ENCODE assay signal across 18 cellular contexts in the genomic region with DNA sequence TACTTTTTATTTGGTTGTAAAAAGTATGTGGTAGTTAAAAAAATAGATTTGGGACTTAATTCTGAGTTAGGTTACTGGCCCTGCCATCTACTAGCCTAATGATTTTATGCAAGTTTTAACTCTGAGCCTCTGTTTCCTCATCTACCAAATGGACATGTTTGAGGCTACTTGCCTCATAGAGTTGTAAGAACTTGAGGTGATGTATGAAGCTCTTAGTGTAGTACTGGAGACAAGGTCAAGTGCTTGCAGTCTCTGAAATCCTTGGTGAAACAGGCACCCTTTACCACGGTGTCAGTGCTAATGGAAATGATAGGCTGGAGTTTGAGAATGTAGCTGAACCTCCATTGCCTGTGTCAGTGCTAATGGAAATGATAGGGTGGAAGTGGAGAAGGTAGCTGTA. TPM values are rescaled to one million over a fixed set of nuclear protein-coding genes. Genes with fewer than 3 reads are reported as not detected.
DNase-seq lines count a peak whose midpoint lies in the region; ATAC-seq and TF ChIP-seq lines count a peak whose summit lies in the region.
"Had no signal": no experiment of that assay in that cellular context is flagged by ENCODE, and none has a peak within 500 bp of the region (broad histone marks: within the 10 kb centered on the region; RNA-seq: fewer than 3 reads in every experiment).

No MANE protein-coding gene starts in this region.

- peak overlapping the region; percentile 61 for H3K27ac Mint-ChIP-seq in activated CD8-positive, alpha-beta T cell treated with anti-CD3 and anti-CD28 coated beads for 36 hours
- H3K27ac Mint-ChIP-seq in activated CD8-positive, alpha-beta T cell treated with anti-CD3 and anti-CD28 coated beads, Interleukin-2, amount 10 ng/mL, durations not matched to agents 7 days and 5 days: no peak overlapping the region
- H3K27ac Mint-ChIP-seq: activated T-helper 2 cell treated with anti-CD3 and anti-CD28 coated beads, Interferon-gamma antibody, Interleukin-2, Interleukin-4, amounts not matched to agents 10 μg/mL and 5 μg/mL and 100 μg/mL, durations not matched to agents 14 hours and 24 hours and 36 hours had no signal

- peaks cover 22 to 44% of the 10 kb centered on the region in 2 donors for H3K4me1 ChIP-seq in left lung
- H3K4me1 ChIP-seq in thyroid gland: peaks cover 20 to 44% of the 10 kb centered on the region in 2 donors

- no peaks in the 10 kb centered on the region for H3K9me3 Mint-ChIP-seq in activated CD8-positive, alpha-beta T cell treated with anti-CD3 and anti-CD28 coated beads for 36 hours
- no peaks in the 10 kb centered on the region for H3K9me3 Mint-ChIP-seq in activated CD8-positive, alpha-beta T cell treated with anti-CD3 and anti-CD28 coated beads, Interleukin-2, amount 10 ng/mL, durations not matched to agents 7 days and 5 days (ENCODE audit: insufficient read depth)
- H3K9me3 Mint-ChIP-seq: activated T-helper 2 cell treated with anti-CD3 and anti-CD28 coated beads, Interferon-gamma antibody, Interleukin-2, Interleukin-4, amounts not matched to agents 10 μg/mL and 5 μg/mL and 100 μg/mL, durations not matched to agents 14 hours and 24 hours and 36 hours; CD4-positive, alpha-beta memory T cell; central memory CD8-positive, alpha-beta T cell had no signal

- no peak overlapping the region for H3K4me3 ChIP-seq in left lung
- H3K4me3 ChIP-seq in thyroid gland (replicated peaks in 1 of 3): no peak overlapping the region
- H3K4me3 ChIP-seq: tibial nerve had no signal

- no peaks in the 10 kb centered on the region for H3K9me3 ChIP-seq in KOPT-K1 (ENCODE audit: insufficient read depth, low read length, poor library complexity, severe bottlenecking)
- no peaks in the 10 kb centered on the region for H3K9me3 ChIP-seq in left lung
- no peaks in the 10 kb centered on the region for H3K9me3 ChIP-seq in thyroid gland
- H3K9me3 ChIP-seq: tibial nerve had no signal

- no peaks in the 10 kb centered on the region for H3K27me3 Mint-ChIP-seq in activated CD8-positive, alpha-beta T cell treated with anti-CD3 and anti-CD28 coated beads for 36 hours
- no peaks in the 10 kb centered on the region for H3K27me3 Mint-ChIP-seq in activated CD8-positive, alpha-beta T cell treated with anti-CD3 and anti-CD28 coated beads, Interleukin-2, amount 10 ng/mL, durations not matched to agents 7 days and 5 days (ENCODE audit: low read depth)
- H3K27me3 Mint-ChIP-seq: CD4-positive, alpha-beta memory T cell; central memory CD8-positive, alpha-beta T cell had no signal

- WGBS in thyroid gland, 2 donors: 64 to 65% methylated on average over 1 of the region's 1 CpG

- H3K27me3 ChIP-seq in left lung (no peaks in the 10 kb centered on the region), thyroid gland (no peaks in the 10 kb centered on the region)
- H3K27me3 ChIP-seq: tibial nerve had no signal

- peaks cover 30% of the 10 kb centered on the region for H3K4me1 Mint-ChIP-seq in activated CD8-positive, alpha-beta T cell treated with anti-CD3 and anti-CD28 coated beads for 36 hours (ENCODE audit: low read depth)
- peaks cover 19% of the 10 kb centered on the region for H3K4me1 Mint-ChIP-seq in activated CD8-positive, alpha-beta T cell treated with anti-CD3 and anti-CD28 coated beads, Interleukin-2, amount 10 ng/mL, durations not matched to agents 7 days and 5 days (ENCODE audit: low read depth)

- H3K4me3 Mint-ChIP-seq in activated CD8-positive, alpha-beta T cell treated with anti-CD3 and anti-CD28 coated beads for 36 hours: no peak overlapping the region
- H3K4me3 Mint-ChIP-seq in activated CD8-positive, alpha-beta T cell treated with anti-CD3 and anti-CD28 coated beads, Interleukin-2, amount 10 ng/mL, durations not matched to agents 7 days and 5 days: no peak overlapping the region
- H3K4me3 Mint-ChIP-seq: CD4-positive, alpha-beta memory T cell; central memory CD8-positive, alpha-beta T cell had no signal

- H3K36me3 Mint-ChIP-seq in activated CD8-positive, alpha-beta T cell treated with anti-CD3 and anti-CD28 coated beads for 36 hours (ENCODE audit: low read depth): peaks cover 3% of the 10 kb centered on the region
- H3K36me3 Mint-ChIP-seq in activated CD8-positive, alpha-beta T cell treated with anti-CD3 and anti-CD28 coated beads, Interleukin-2, amount 10 ng/mL, durations not matched to agents 7 days and 5 days (ENCODE audit: low read depth): peaks cover 9% of the 10 kb centered on the region

- TF ChIP-seq POLR2A in thyroid gland (IDR thresholded peaks at IDR 0.05): no peak

- ATAC-seq in activated CD8-positive, alpha-beta T cell treated with anti-CD3 and anti-CD28 coated beads for 36 hours: peak; percentile 20
- ATAC-seq in activated CD8-positive, alpha-beta T cell treated with anti-CD3 and anti-CD28 coated beads, Interleukin-2, amount 10 ng/mL, durations not matched to agents 7 days and 5 days: no peak
- peak; percentile 59 for ATAC-seq in left lung

- TF ChIP-seq CTCF in activated CD8-positive, alpha-beta T cell treated with anti-CD3 and anti-CD28 coated beads for 36 hours (IDR thresholded peaks at IDR 0.05): no peak
- no peak for TF ChIP-seq CTCF in left lung (IDR thresholded peaks at IDR 0.05)
- no peak for TF ChIP-seq CTCF in thyroid gland (IDR thresholded peaks at IDR 0.05)
- TF ChIP-seq CTCF in GM13976 (IDR thresholded peaks at IDR 0.05; ENCODE audit: borderline replicate concordance, control extremely low read depth, extremely low read depth, insufficient read depth, missing control alignments): no peak

- H3K27ac ChIP-seq in KOPT-K1 (ENCODE audit: low read depth, low read length, poor library complexity, severe bottlenecking): peak overlapping the region; percentile 33
- peak overlapping the region; percentile 42 to 79 for H3K27ac ChIP-seq in left lung
- peak overlapping the region; percentile 71 to 92 (median 76) for H3K27ac ChIP-seq in thyroid gland
- H3K27ac ChIP-seq: WERI-Rb-1 had no signal

- H3K36me3 ChIP-seq in KOPT-K1 (ENCODE audit: insufficient read depth, low read length) (no peaks in the 10 kb centered on the region), left lung (peaks cover 0 to 4% of the 10 kb centered on the region in 2 donors), thyroid gland (no peaks in the 10 kb centered on the region)
- H3K36me3 ChIP-seq: tibial nerve had no signal

- in situ Hi-C loops in GM13976 (cut with MboI; ENCODE audit: low sequenced_read_pairs, unreplicated experiment): no loop called here
- in situ Hi-C loops in KBM-7 (cut with MboI; ENCODE audit: low pct_unique_long_range_greater_than_20kb, low sequenced_read_pairs): no loop called here

- CTCF ChIA-PET in activated CD8-positive, alpha-beta T cell treated with anti-CD3 and anti-CD28 coated beads for 36 hours (lab: Charles Lee): interaction anchor here (0.9 to 5.7 kb wide), 5 partner anchors 11 to 39 kb away, joined by 3 to 31 read pairs (median 4); no protein-coding TSS in a partner anchor
- CTCF ChIA-PET in activated CD8-positive, alpha-beta T cell treated with anti-CD3 and anti-CD28 coated beads, Interleukin-2, amount 10 ng/mL, durations not matched to agents 7 days and 5 days (lab: Charles Lee): interaction anchor here (1.0 to 3.3 kb wide), 2 partner anchors 10 to 184 kb away, joined by 4 to 10 read pairs; no protein-coding TSS in a partner anchor

- intact Hi-C loops in activated CD8-positive, alpha-beta T cell treated with anti-CD3 and anti-CD28 coated beads for 36 hours (cut with micrococcal nuclease): no loop called here
- intact Hi-C loops in left lung (cut with DNase I) (no loop called here), thyroid gland (cut with DNase I) (no loop called here)

- POLR2A ChIA-PET in activated CD8-positive, alpha-beta T cell treated with anti-CD3 and anti-CD28 coated beads for 36 hours (lab: Charles Lee): interaction anchor here (0.6 to 2.1 kb wide), 3 partner anchors 10 to 93 kb away, joined by 3 to 4 read pairs (median 3); no protein-coding TSS in a partner anchor
- POLR2A ChIA-PET in activated CD8-positive, alpha-beta T cell treated with anti-CD3 and anti-CD28 coated beads, Interleukin-2, amount 10 ng/mL, durations not matched to agents 7 days and 5 days (lab: Charles Lee): interaction anchor here (0.6 kb wide), 1 partner anchor 51 kb away, joined by 3 read pairs; no protein-coding TSS in a partner anchor

- DNase-seq in activated CD8-positive, alpha-beta T cell treated with anti-CD3 and anti-CD28 coated beads for 36 hours: no peak
- DNase-seq in activated CD8-positive, alpha-beta T cell treated with anti-CD3 and anti-CD28 coated beads, Interleukin-2, amount 10 ng/mL, durations not matched to agents 7 days and 5 days: no peak
- DNase-seq in left lung: no peak
- DNase-seq in thyroid gland: no peak
- no peak for DNase-seq in stimulated activated CD4-positive, alpha-beta T cell treated with anti-CD3 and anti-CD28 coated beads, Interleukin-2, amount 100 ng/mL, for 48 hours
- no peak for DNase-seq in GM13976 (ENCODE audit: low spot score)
- no peak for DNase-seq in KBM-7
- DNase-seq: CD4-positive, alpha-beta memory T cell; effector CD8-positive, alpha-beta T cell; NCI-H1436 treated with DMSO at 0.1 percent for 48 hours; NCI-H774; SIG-M5; T-helper 2 cell; WERI-Rb-1 had no signal

RNA-seq across cellular contexts. Expression of gene GPR107, which starts 15.3 kb away (rescaled TPM):
- 10 to 100 TPM; 18.2 to 19.0 TPM for total RNA-seq in activated CD8-positive, alpha-beta T cell treated with anti-CD3 and anti-CD28 coated beads for 36 hours
- 10 to 100 TPM; 22.5 to 24.4 TPM for total RNA-seq in activated CD8-positive, alpha-beta T cell treated with anti-CD3 and anti-CD28 coated beads, Interleukin-2, amount 10 ng/mL, durations not matched to agents 7 days and 5 days
- total RNA-seq in left lung (10 to 100 TPM; 43.0 to 52.4 TPM), thyroid gland (10 to 100 TPM; 43.5 to 65.6 (median 58.7) TPM)

RNA-seq across cellular contexts. Expression of gene FNBP1, which starts 26.1 kb away (rescaled TPM):
- 100 to 1,000 TPM; 266 to 268 TPM for total RNA-seq in activated CD8-positive, alpha-beta T cell treated with anti-CD3 and anti-CD28 coated beads for 36 hours
- 100 to 1,000 TPM; 173 to 176 TPM for total RNA-seq in activated CD8-positive, alpha-beta T cell treated with anti-CD3 and anti-CD28 coated beads, Interleukin-2, amount 10 ng/mL, durations not matched to agents 7 days and 5 days
- total RNA-seq in left lung (10 to 100 TPM; 30.4 to 51.8 TPM), thyroid gland (10 to 100 TPM; 55.8 to 78.5 (median 76.0) TPM)
